11 cellular contexts compared by ENCODE assay signal in the genomic region with DNA sequence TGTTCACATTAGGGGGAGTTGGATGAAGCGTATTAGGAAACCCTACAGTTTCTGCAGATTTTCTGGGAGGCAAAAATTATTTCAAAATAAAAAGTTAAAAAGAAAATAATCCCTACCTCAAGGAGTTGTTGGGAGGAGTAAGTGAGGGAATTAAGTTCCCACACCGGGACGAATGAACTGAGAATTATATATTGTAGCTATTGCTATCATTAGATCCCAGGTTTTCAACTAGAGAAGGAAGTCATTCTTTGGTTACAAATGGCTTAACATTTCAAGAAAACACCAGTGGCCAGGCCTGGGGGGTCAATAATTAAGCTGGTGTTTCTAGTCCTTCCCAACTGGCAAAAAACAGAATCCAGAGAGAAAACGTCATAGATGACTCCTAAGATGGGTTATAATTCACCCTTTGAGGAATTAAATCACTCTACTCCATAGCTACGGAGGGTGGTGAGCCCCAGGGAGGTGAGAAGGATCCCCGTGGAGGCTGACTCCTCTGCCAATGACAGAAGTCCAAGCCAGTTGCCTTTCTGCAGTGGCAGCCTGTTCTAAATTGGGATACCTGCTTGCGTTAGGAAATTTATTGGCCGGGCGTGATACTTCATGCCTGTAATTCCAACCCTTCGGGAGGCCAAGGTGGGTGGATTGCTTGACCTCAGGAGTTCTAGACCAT. TPM values are rescaled to one million over a fixed set of nuclear protein-coding genes. Genes with fewer than 3 reads are reported as not detected.
DNase-seq lines count a peak whose midpoint lies in the region; ATAC-seq lines count a peak whose summit lies in the region.
"Had no signal": no experiment of that assay in that cellular context is flagged by ENCODE, and none has a peak within 500 bp of the region (broad histone marks: within the 10 kb centered on the region; RNA-seq: fewer than 3 reads in every experiment).

No MANE protein-coding gene starts in this region.

- no peaks in the 10 kb centered on the region for H3K9me3 ChIP-seq in stomach smooth muscle (ENCODE audit: control insufficient read depth in 2 of 2, low read length in 2 of 2)

- peaks cover 7% of the 10 kb centered on the region for H3K36me3 Mint-ChIP-seq in activated T-cell treated with anti-CD3 and anti-CD28 coated beads, Interleukin-2, amount 50 U/mL, for 4 hours (ENCODE audit: insufficient read depth)
- H3K36me3 Mint-ChIP-seq in activated T-cell treated with anti-CD3 and anti-CD28 coated beads, Interleukin-2, amount 50 U/mL, for 24 hours (ENCODE audit: low read depth): peaks cover 47% of the 10 kb centered on the region
- peaks cover 4 to 5% (median 5%) of the 10 kb centered on the region in 3 donors for H3K36me3 Mint-ChIP-seq in immature natural killer cell

- H3K9ac ChIP-seq in stomach smooth muscle (ENCODE audit: low read length in 2 of 2): no peak overlapping the region

- DNase-seq in activated T-cell treated with anti-CD3 and anti-CD28 coated beads, Interleukin-2, amount 50 U/mL, for 4 hours: no peak
- DNase-seq in activated T-cell treated with anti-CD3 and anti-CD28 coated beads, Interleukin-2, amount 50 U/mL, for 24 hours: no peak
- DNase-seq in immature natural killer cell: no peak
- no peak for DNase-seq in RPMI8226
- no peak for DNase-seq in MV-4-11 (lab: John Stamatoyannopoulos, UW)
- DNase-seq: erythroblast; NCI-H187 treated with DMSO at 0.1 percent for 48 hours; stimulated activated CD8-positive, alpha-beta memory T cell treated with anti-CD3 and anti-CD28 coated beads, Interleukin-4, amount 100 ng/mL, for 48 hours had no signal

- peaks cover 20% of the 10 kb centered on the region for H3K4me1 ChIP-seq in stomach smooth muscle (ENCODE audit: control insufficient read depth, insufficient read depth, low read length)

- ATAC-seq in activated T-cell treated with anti-CD3 and anti-CD28 coated beads, Interleukin-2, amount 50 U/mL, for 4 hours: no peak
- no peak for ATAC-seq in HG03469 (IDR thresholded peaks at IDR 0.05; ENCODE audit: unreplicated experiment)

- H3K4me3 ChIP-seq in stomach smooth muscle (ENCODE audit: low read length in 2 of 2): no peak overlapping the region

- H3K4me3 Mint-ChIP-seq in activated T-cell treated with anti-CD3 and anti-CD28 coated beads, Interleukin-2, amount 50 U/mL, for 4 hours: peak overlapping the region; percentile 63
- H3K4me3 Mint-ChIP-seq in activated T-cell treated with anti-CD3 and anti-CD28 coated beads, Interleukin-2, amount 50 U/mL, for 24 hours: no peak overlapping the region
- H3K4me3 Mint-ChIP-seq in immature natural killer cell: peak overlapping the region; percentile 50 to 72 (median 62)

- H3K27me3 ChIP-seq in stomach smooth muscle (ENCODE audit: control insufficient read depth in 1 of 2, insufficient read depth in 2 of 2, low read length in 2 of 2): no peaks in the 10 kb centered on the region

- H3K36me3 ChIP-seq in stomach smooth muscle (ENCODE audit: control insufficient read depth in 2 of 2, insufficient read depth in 2 of 2, low read length in 2 of 2): peaks cover 10 to 14% of the 10 kb centered on the region in 2 donors

- no peaks in the 10 kb centered on the region for H3K9me3 Mint-ChIP-seq in activated T-cell treated with anti-CD3 and anti-CD28 coated beads, Interleukin-2, amount 50 U/mL, for 4 hours
- no peaks in the 10 kb centered on the region for H3K9me3 Mint-ChIP-seq in activated T-cell treated with anti-CD3 and anti-CD28 coated beads, Interleukin-2, amount 50 U/mL, for 24 hours
- H3K9me3 Mint-ChIP-seq in immature natural killer cell: no peaks in the 10 kb centered on the region

- H3K27me3 Mint-ChIP-seq in activated T-cell treated with anti-CD3 and anti-CD28 coated beads, Interleukin-2, amount 50 U/mL, for 4 hours (ENCODE audit: low read depth): no peaks in the 10 kb centered on the region
- no peaks in the 10 kb centered on the region for H3K27me3 Mint-ChIP-seq in activated T-cell treated with anti-CD3 and anti-CD28 coated beads, Interleukin-2, amount 50 U/mL, for 24 hours
- peaks cover 3 to 10% (median 8%) of the 10 kb centered on the region in 3 donors for H3K27me3 Mint-ChIP-seq in immature natural killer cell (ENCODE audit: low read depth in 3 of 3)

- H3K27ac ChIP-seq in angular gyrus (ENCODE audit: low read depth, low read length): peak overlapping the region; percentile 40
- peak overlapping the region; percentile 41 for H3K27ac ChIP-seq in stomach smooth muscle (ENCODE audit: low read length)

- no peak overlapping the region for H3K27ac Mint-ChIP-seq in activated T-cell treated with anti-CD3 and anti-CD28 coated beads, Interleukin-2, amount 50 U/mL, for 24 hours
- H3K27ac Mint-ChIP-seq in immature natural killer cell: peak overlapping the region in 5 of 6 donors; percentile 8 to 76 (median 67)

- peaks cover 17% of the 10 kb centered on the region for H3K4me1 Mint-ChIP-seq in activated T-cell treated with anti-CD3 and anti-CD28 coated beads, Interleukin-2, amount 50 U/mL, for 4 hours (ENCODE audit: low read depth)
- H3K4me1 Mint-ChIP-seq in activated T-cell treated with anti-CD3 and anti-CD28 coated beads, Interleukin-2, amount 50 U/mL, for 24 hours (ENCODE audit: low read depth): peaks cover 18% of the 10 kb centered on the region
- H3K4me1 Mint-ChIP-seq in immature natural killer cell: peaks cover 18 to 20% of the 10 kb centered on the region in 2 donors

RNA-seq across cellular contexts. Expression of gene MYDGF, which starts 1.2 kb away (rescaled TPM):
- total RNA-seq in activated T-cell treated with anti-CD3 and anti-CD28 coated beads, Interleukin-2, amount 50 U/mL, for 4 hours: 100 to 1,000 TPM; 129 to 150 (median 134) TPM
- 100 to 1,000 TPM; 207 to 245 (median 233) TPM for polyA plus RNA-seq in immature natural killer cell

RNA-seq across cellular contexts. Expression of gene TNFAIP8L1, which starts 32.0 kb away (rescaled TPM):
- total RNA-seq in activated T-cell treated with anti-CD3 and anti-CD28 coated beads, Interleukin-2, amount 50 U/mL, for 4 hours: 1 to 10 TPM; 3.2 to 4.0 (median 3.9) TPM
- polyA plus RNA-seq in immature natural killer cell: 10 to 100 TPM in 1 of 3 donors, 1 to 10 TPM in 2; 2.4 to 14.1 (median 5.2) TPM

RNA-seq across cellular contexts. Expression of gene DPP9, which starts 52.3 kb away (rescaled TPM):
- total RNA-seq in activated T-cell treated with anti-CD3 and anti-CD28 coated beads, Interleukin-2, amount 50 U/mL, for 4 hours: 100 to 1,000 TPM; 112 to 126 (median 120) TPM
- polyA plus RNA-seq in immature natural killer cell: 10 to 100 TPM; 17.8 to 81.6 (median 25.0) TPM
